8 cellular contexts compared by ENCODE assay signal in genomic region chr15:100349696-100350433, GRCh38.
DNase-seq lines count a peak whose midpoint lies in the region; ATAC-seq and FAIRE-seq lines count a peak whose summit lies in the region.

No MANE protein-coding gene starts in this region.

- ATAC-seq in HG03045 (IDR thresholded peaks at IDR 0.05; ENCODE audit: unreplicated experiment) = peak; percentile 89
- peak; percentile 94 for ATAC-seq in central memory CD8-positive, alpha-beta T cell (replicated peaks; ENCODE audit: extremely low read depth, poor library complexity, severe bottlenecking)

- peaks cover 31% of the 10 kb centered on the region for H3K27me3 Mint-ChIP-seq in central memory CD8-positive, alpha-beta T cell

- peaks cover 9% of the 10 kb centered on the region for H3K36me3 Mint-ChIP-seq in central memory CD8-positive, alpha-beta T cell (ENCODE audit: insufficient read depth)

- peaks cover 13% of the 10 kb centered on the region for H3K4me1 Mint-ChIP-seq in central memory CD8-positive, alpha-beta T cell

- H3K4me3 Mint-ChIP-seq in central memory CD8-positive, alpha-beta T cell = peak overlapping the region; percentile 93

- no peaks in the 10 kb centered on the region for H3K9me3 Mint-ChIP-seq in central memory CD8-positive, alpha-beta T cell

- H3K27ac Mint-ChIP-seq in central memory CD8-positive, alpha-beta T cell (ENCODE audit: low read depth) = peak overlapping the region; percentile 87

- DNase-seq in 8988T (peak; percentile 60), GM18507 (ENCODE audit: extremely low spot score, insufficient read length, low read depth) (peak; percentile 71), NCI-H2171 (lab: John Stamatoyannopoulos, UW) (peak; percentile 10), islet precursor cell (peak; percentile 95)
- DNase-seq in activated CD4-positive, CD25-positive, alpha-beta regulatory T cell treated with anti-CD3 and anti-CD28 coated beads, Interleukin-2, amount 50 U/mL, for 16 hours (ENCODE audit: low read depth, low spot score) = peak; percentile 70
- DNase-seq in central memory CD8-positive, alpha-beta T cell (ENCODE audit: low spot score in 2 of 2) = peak; percentile 68 to 80
- peak; percentile 74 to 86 for DNase-seq in stimulated activated CD4-positive, alpha-beta T cell treated with anti-CD3 and anti-CD28 coated beads, Interleukin-12 subunit alpha, Interleukin-12 subunit beta, amount 100 ng/mL, for 24 hours (ENCODE audit: low read depth in 2 of 2)

- peak; percentile 76 for FAIRE-seq in GM18507 (lab: Jason Lieb, UNC)

Comparison
In these comparisons a context has a peak if more than half of its experiments do, and no peak if none do; other contexts are left out.
1. Peak in every context shown above with its lines: DNase-seq and ATAC-seq.
2. DNase-seq: peak in every context shown above with its lines; median percentile 95 in islet precursor cell; 80 in stimulated activated CD4-positive, alpha-beta T cell treated with anti-CD3 and anti-CD28 coated beads, Interleukin-12 subunit alpha, Interleukin-12 subunit beta, amount 100 ng/mL, for 24 hours; 74 in central memory CD8-positive, alpha-beta T cell; 71 in GM18507; 70 in activated CD4-positive, CD25-positive, alpha-beta regulatory T cell treated with anti-CD3 and anti-CD28 coated beads, Interleukin-2, amount 50 U/mL, for 16 hours; 60 in 8988T; 10 in NCI-H2171.